In the genomic region with DNA sequence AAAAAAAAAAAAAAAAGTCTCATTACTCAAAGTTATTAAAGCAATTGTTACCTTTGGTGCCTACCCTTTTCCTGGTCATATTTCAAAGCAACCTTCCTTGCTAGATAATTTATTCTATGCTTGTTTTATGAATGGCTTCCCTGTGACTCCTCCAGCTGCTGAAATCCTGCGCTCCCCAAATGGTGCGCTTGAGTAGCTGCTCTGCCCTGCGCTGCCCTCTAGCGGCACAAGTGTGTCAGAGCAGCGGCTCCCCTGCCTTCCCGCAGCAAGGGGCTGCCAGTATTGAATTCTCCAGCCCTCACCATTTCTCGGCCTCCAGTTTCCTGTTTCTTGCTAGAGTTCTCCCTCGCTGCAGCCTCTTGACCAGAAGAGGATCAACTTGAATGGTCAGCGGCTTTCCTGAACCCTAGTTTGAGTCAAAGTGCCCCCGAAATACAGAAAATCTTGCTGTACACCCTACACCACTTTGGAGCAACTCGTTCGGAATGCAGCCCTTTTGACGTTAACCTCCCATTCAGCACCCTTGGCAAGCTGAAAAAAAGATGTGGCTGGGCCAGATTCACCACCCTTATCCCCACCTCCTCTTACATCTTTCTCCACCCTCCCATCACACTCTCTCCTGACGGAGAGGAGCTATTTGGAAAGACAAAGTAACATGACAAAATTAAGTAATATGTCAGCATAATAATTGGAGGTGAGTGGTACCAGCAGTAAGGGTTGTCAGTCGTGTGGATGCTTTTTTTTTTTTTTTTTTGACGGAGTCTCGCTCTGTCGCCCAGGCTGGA, we compare ENCODE assay signal across 1 cellular context.
TF ChIP-seq lines count a peak whose summit lies in the region.

No MANE protein-coding gene starts in this region.

TF ChIP-seq in HepG2, 621 proteins besides CTCF, POLR2A, EP300 and RAD21 (continued from another document and continues in another):
- TF ChIP-seq, protein P1, sequence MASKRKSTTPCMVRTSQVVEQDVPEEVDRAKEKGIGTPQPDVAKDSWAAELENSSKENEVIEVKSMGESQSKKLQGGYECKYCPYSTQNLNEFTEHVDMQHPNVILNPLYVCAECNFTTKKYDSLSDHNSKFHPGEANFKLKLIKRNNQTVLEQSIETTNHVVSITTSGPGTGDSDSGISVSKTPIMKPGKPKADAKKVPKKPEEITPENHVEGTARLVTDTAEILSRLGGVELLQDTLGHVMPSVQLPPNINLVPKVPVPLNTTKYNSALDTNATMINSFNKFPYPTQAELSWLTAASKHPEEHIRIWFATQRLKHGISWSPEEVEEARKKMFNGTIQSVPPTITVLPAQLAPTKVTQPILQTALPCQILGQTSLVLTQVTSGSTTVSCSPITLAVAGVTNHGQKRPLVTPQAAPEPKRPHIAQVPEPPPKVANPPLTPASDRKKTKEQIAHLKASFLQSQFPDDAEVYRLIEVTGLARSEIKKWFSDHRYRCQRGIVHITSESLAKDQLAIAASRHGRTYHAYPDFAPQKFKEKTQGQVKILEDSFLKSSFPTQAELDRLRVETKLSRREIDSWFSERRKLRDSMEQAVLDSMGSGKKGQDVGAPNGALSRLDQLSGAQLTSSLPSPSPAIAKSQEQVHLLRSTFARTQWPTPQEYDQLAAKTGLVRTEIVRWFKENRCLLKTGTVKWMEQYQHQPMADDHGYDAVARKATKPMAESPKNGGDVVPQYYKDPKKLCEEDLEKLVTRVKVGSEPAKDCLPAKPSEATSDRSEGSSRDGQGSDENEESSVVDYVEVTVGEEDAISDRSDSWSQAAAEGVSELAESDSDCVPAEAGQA (IDR thresholded peaks at IDR 0.05; ENCODE audit: low read depth), result no peak
- TF ChIP-seq, protein P1 (CRISPR knock-in tag; IDR thresholded peaks at IDR 0.05; ENCODE audit: borderline replicate concordance), result no peak
- TF ChIP-seq SOX5 (CRISPR knock-in tag; IDR thresholded peaks at IDR 0.05; ENCODE audit: borderline replicate concordance) (peak; percentile 21; the same call in 1 of the 2 replicates), CBX2 (IDR thresholded peaks at IDR 0.05; ENCODE audit: low read depth, low read length) (no peak), CBX2 (CRISPR knock-in tag; IDR thresholded peaks at IDR 0.05; ENCODE audit: low read depth) (no peak), EZH2 (conservative IDR thresholded peaks at IDR 0.05; ENCODE audit: low read depth, low read length) (no peak), MYPOP (CRISPR knock-in tag; IDR thresholded peaks at IDR 0.05) (no peak), FOSL2 (CRISPR knock-in tag; IDR thresholded peaks at IDR 0.05) (0 out of 2 replicates have a peak, but pooled peaks have one; percentile 36), ERF (CRISPR knock-in tag; IDR thresholded peaks at IDR 0.05) (0 out of 2 replicates have a peak, but pooled peaks have one; percentile 35), ZNF24 (IDR thresholded peaks at IDR 0.05) (no peak), CBX1 (IDR thresholded peaks at IDR 0.05; ENCODE audit: low read depth) (no peak), RBM39 (IDR thresholded peaks at IDR 0.05; ENCODE audit: low read depth, low read length, poor library complexity, severe bottlenecking) (no peak), ATM (IDR thresholded peaks at IDR 0.05; ENCODE audit: borderline replicate concordance) (no peak), ZNF841 (CRISPR knock-in tag; IDR thresholded peaks at IDR 0.05; ENCODE audit: borderline replicate concordance) (no peak), RORA (CRISPR knock-in tag; IDR thresholded peaks at IDR 0.05) (no peak), MYNN (CRISPR knock-in tag; IDR thresholded peaks at IDR 0.05; ENCODE audit: low read depth) (no peak), ZIK1 (CRISPR knock-in tag; IDR thresholded peaks at IDR 0.05; ENCODE audit: borderline replicate concordance, low read depth) (no peak), RFX1 (IDR thresholded peaks at IDR 0.05) (no peak), ZFP1 (CRISPR knock-in tag; IDR thresholded peaks at IDR 0.05) (no peak), ZNF430 (CRISPR knock-in tag; IDR thresholded peaks at IDR 0.05) (no peak), MAFK (conservative IDR thresholded peaks at IDR 0.05 in 1 of 2, IDR thresholded peaks at IDR 0.05 in 1 of 2; ENCODE audit: low read length in 2 of 2) (peak; percentile 29 to 43; a peak in 2 of 4 replicates), TAF15 (IDR thresholded peaks at IDR 0.05; ENCODE audit: low read depth, low read length, poor library complexity, severe bottlenecking) (no peak), CCDC6 (CRISPR knock-in tag; IDR thresholded peaks at IDR 0.05) (no peak), GTF3A (CRISPR knock-in tag; conservative IDR thresholded peaks at IDR 0.05) (no peak), HHEX (CRISPR knock-in tag; IDR thresholded peaks at IDR 0.05) (no peak), TEAD2 (CRISPR knock-in tag; IDR thresholded peaks at IDR 0.05) (no peak), SKI (IDR thresholded peaks at IDR 0.05; ENCODE audit: partially characterized antibody) (no peak), JUN (CRISPR knock-in tag; IDR thresholded peaks at IDR 0.05) (no peak), CSRNP2 (CRISPR knock-in tag; conservative IDR thresholded peaks at IDR 0.05; ENCODE audit: low read depth) (no peak), EED (CRISPR knock-in tag; IDR thresholded peaks at IDR 0.05) (no peak), GTF2F1 (IDR thresholded peaks at IDR 0.05; ENCODE audit: low read length) (no peak), ARNT (IDR thresholded peaks at IDR 0.05) (no peak), CBFB (CRISPR knock-in tag; IDR thresholded peaks at IDR 0.05) (0 out of 2 replicates have a peak, but pooled peaks have one; percentile 40), ZNF3 (CRISPR knock-in tag; IDR thresholded peaks at IDR 0.05) (no peak), ZNF709 (CRISPR knock-in tag; IDR thresholded peaks at IDR 0.05) (no peak), MIER2 (CRISPR knock-in tag; IDR thresholded peaks at IDR 0.05) (no peak), HMGA1 (CRISPR knock-in tag; conservative IDR thresholded peaks at IDR 0.05) (no peak), SNAI1 (CRISPR knock-in tag; IDR thresholded peaks at IDR 0.05; ENCODE audit: borderline replicate concordance) (no peak), ZFP36L2 (CRISPR knock-in tag; IDR thresholded peaks at IDR 0.05) (no peak)
- TF ChIP-seq, protein P2, sequence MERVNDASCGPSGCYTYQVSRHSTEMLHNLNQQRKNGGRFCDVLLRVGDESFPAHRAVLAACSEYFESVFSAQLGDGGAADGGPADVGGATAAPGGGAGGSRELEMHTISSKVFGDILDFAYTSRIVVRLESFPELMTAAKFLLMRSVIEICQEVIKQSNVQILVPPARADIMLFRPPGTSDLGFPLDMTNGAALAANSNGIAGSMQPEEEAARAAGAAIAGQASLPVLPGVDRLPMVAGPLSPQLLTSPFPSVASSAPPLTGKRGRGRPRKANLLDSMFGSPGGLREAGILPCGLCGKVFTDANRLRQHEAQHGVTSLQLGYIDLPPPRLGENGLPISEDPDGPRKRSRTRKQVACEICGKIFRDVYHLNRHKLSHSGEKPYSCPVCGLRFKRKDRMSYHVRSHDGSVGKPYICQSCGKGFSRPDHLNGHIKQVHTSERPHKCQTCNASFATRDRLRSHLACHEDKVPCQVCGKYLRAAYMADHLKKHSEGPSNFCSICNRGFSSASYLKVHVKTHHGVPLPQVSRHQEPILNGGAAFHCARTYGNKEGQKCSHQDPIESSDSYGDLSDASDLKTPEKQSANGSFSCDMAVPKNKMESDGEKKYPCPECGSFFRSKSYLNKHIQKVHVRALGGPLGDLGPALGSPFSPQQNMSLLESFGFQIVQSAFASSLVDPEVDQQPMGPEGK (CRISPR knock-in tag; IDR thresholded peaks at IDR 0.05), result peak; percentile 41
- TF ChIP-seq, protein P3, sequence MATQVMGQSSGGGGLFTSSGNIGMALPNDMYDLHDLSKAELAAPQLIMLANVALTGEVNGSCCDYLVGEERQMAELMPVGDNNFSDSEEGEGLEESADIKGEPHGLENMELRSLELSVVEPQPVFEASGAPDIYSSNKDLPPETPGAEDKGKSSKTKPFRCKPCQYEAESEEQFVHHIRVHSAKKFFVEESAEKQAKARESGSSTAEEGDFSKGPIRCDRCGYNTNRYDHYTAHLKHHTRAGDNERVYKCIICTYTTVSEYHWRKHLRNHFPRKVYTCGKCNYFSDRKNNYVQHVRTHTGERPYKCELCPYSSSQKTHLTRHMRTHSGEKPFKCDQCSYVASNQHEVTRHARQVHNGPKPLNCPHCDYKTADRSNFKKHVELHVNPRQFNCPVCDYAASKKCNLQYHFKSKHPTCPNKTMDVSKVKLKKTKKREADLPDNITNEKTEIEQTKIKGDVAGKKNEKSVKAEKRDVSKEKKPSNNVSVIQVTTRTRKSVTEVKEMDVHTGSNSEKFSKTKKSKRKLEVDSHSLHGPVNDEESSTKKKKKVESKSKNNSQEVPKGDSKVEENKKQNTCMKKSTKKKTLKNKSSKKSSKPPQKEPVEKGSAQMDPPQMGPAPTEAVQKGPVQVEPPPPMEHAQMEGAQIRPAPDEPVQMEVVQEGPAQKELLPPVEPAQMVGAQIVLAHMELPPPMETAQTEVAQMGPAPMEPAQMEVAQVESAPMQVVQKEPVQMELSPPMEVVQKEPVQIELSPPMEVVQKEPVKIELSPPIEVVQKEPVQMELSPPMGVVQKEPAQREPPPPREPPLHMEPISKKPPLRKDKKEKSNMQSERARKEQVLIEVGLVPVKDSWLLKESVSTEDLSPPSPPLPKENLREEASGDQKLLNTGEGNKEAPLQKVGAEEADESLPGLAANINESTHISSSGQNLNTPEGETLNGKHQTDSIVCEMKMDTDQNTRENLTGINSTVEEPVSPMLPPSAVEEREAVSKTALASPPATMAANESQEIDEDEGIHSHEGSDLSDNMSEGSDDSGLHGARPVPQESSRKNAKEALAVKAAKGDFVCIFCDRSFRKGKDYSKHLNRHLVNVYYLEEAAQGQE (IDR thresholded peaks at IDR 0.05; ENCODE audit: borderline replicate concordance in 1 of 2, low read depth in 1 of 2, low read length in 2 of 2), result no peak
- TF ChIP-seq, protein P4, sequence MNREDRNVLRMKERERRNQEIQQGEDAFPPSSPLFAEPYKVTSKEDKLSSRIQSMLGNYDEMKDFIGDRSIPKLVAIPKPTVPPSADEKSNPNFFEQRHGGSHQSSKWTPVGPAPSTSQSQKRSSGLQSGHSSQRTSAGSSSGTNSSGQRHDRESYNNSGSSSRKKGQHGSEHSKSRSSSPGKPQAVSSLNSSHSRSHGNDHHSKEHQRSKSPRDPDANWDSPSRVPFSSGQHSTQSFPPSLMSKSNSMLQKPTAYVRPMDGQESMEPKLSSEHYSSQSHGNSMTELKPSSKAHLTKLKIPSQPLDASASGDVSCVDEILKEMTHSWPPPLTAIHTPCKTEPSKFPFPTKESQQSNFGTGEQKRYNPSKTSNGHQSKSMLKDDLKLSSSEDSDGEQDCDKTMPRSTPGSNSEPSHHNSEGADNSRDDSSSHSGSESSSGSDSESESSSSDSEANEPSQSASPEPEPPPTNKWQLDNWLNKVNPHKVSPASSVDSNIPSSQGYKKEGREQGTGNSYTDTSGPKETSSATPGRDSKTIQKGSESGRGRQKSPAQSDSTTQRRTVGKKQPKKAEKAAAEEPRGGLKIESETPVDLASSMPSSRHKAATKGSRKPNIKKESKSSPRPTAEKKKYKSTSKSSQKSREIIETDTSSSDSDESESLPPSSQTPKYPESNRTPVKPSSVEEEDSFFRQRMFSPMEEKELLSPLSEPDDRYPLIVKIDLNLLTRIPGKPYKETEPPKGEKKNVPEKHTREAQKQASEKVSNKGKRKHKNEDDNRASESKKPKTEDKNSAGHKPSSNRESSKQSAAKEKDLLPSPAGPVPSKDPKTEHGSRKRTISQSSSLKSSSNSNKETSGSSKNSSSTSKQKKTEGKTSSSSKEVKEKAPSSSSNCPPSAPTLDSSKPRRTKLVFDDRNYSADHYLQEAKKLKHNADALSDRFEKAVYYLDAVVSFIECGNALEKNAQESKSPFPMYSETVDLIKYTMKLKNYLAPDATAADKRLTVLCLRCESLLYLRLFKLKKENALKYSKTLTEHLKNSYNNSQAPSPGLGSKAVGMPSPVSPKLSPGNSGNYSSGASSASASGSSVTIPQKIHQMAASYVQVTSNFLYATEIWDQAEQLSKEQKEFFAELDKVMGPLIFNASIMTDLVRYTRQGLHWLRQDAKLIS (CRISPR knock-in tag; IDR thresholded peaks at IDR 0.05), result no peak
